In genomic region chr20:49293122-49293521, GRCh38 we compare ENCODE assay signal across 19 cellular contexts.
"Had no signal": no experiment of that assay in that cellular context is flagged by ENCODE, and none has a peak within 500 bp of the region (broad histone marks: within the 10 kb centered on the region; RNA-seq: fewer than 3 reads in every experiment).

No MANE protein-coding gene starts in this region.

- H3K9me3 Mint-ChIP-seq: nephron progenitor cell had no signal

- H3K4me1 ChIP-seq: foreskin keratinocyte, sigmoid colon, testis, tibial nerve, upper lobe of right lung, vagina had no signal

- H3K9me3 ChIP-seq: sigmoid colon, testis, upper lobe of right lung, vagina had no signal

- ATAC-seq: foreskin keratinocyte; naive thymus-derived CD4-positive, alpha-beta T cell; stimulated activated naive B cell treated with anti-CD40 and anti-IgM and Interleukin-4, amounts not matched to agents 10 μg/mL and 1 μg/mL and 100 μg/mL, for 72 hours; stimulated activated naive CD8-positive, alpha-beta T cell treated with anti-CD3 and anti-CD28 coated beads, Interleukin-15, amount 100 ng/mL, for 72 hours; upper lobe of right lung had no signal

- H3K27me3 ChIP-seq: foreskin keratinocyte, hepatocyte, sigmoid colon, testis, tibial nerve, upper lobe of right lung, vagina had no signal

- DNase-seq: dermis blood vessel endothelial cell; erythroblast; foreskin keratinocyte; head of caudate nucleus; kidney glomerular epithelial cell; naive thymus-derived CD4-positive, alpha-beta T cell; nephron progenitor cell; posterior cingulate gyrus; sigmoid colon; stimulated activated CD4-positive, alpha-beta T cell treated with anti-CD3 and anti-CD28 coated beads, Interleukin-2, amount 100 ng/mL, for 24 hours; stimulated activated CD4-positive, alpha-beta T cell treated with anti-CD3 and anti-CD28 coated beads, Interleukin-4, amount 100 ng/mL, for 4 hours; stimulated activated naive B cell treated with anti-CD40 and anti-IgM and Interleukin-4, amounts not matched to agents 10 μg/mL and 1 μg/mL and 100 μg/mL, for 72 hours; stimulated activated naive CD8-positive, alpha-beta T cell treated with anti-CD3 and anti-CD28 coated beads, Interleukin-15, amount 100 ng/mL, for 72 hours; testis; upper lobe of right lung had no signal

- H3K27ac ChIP-seq: foreskin keratinocyte, hepatocyte, sigmoid colon, skin epidermis, testis, tibial nerve, upper lobe of right lung, vagina had no signal

- H3K27ac Mint-ChIP-seq: nephron progenitor cell; stimulated activated naive B cell treated with anti-CD40 and anti-IgM and Interleukin-4, amounts not matched to agents 10 μg/mL and 1 μg/mL and 100 μg/mL, for 72 hours; stimulated activated naive CD8-positive, alpha-beta T cell treated with anti-CD3 and anti-CD28 coated beads, Interleukin-15, amount 100 ng/mL, for 72 hours had no signal

- H3K27me3 Mint-ChIP-seq: naive thymus-derived CD4-positive, alpha-beta T cell; stimulated activated naive B cell treated with anti-CD40 and anti-IgM and Interleukin-4, amounts not matched to agents 10 μg/mL and 1 μg/mL and 100 μg/mL, for 72 hours; stimulated activated naive CD8-positive, alpha-beta T cell treated with anti-CD3 and anti-CD28 coated beads, Interleukin-15, amount 100 ng/mL, for 72 hours had no signal

- H3K4me3 Mint-ChIP-seq: naive thymus-derived CD4-positive, alpha-beta T cell; nephron progenitor cell; stimulated activated naive B cell treated with anti-CD40 and anti-IgM and Interleukin-4, amounts not matched to agents 10 μg/mL and 1 μg/mL and 100 μg/mL, for 72 hours; stimulated activated naive CD8-positive, alpha-beta T cell treated with anti-CD3 and anti-CD28 coated beads, Interleukin-15, amount 100 ng/mL, for 72 hours had no signal

- H3K4me3 ChIP-seq: hepatocyte, sigmoid colon, skin epidermis, testis, tibial nerve, upper lobe of right lung, vagina had no signal
